Comparison of ENCODE assay signal across 1 cellular context in the genomic region with DNA sequence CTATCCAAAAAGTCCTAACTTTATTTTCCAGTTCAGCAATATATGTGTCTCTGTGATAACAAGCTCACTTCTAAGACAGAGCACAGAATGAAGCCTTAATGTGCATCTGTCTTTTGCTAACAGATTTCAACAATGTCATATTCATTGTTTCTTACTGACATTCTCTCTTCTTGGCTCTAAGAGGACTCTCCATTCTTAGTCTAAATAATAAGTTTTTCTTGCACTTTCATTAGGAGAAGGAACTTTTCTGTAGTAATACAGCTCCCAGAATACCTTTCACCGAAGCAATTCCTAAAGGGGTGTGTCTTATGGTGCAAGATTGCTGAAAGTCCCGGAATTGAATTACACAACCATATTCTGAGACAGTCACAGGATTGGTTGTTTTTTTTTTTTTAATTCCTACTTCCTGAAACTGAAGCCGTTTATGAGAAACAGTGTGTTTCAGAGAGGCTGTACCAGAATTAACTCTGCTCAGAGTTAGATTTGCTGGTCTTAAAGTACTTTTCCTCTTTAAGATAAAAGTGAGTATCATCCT.
A peak's percentile ranks its signal among the peaks of the same experiment; 100 is the strongest.
TF ChIP-seq lines count a peak whose summit lies in the region.

A gene (plus strand): TSS at position 421 of the 535 bp plus-strand sequence.

TF ChIP-seq in K562, 482 proteins besides CTCF, POLR2A, EP300 and RAD21 (continued from another document and continues in another):
- TF ChIP-seq, protein P1, sequence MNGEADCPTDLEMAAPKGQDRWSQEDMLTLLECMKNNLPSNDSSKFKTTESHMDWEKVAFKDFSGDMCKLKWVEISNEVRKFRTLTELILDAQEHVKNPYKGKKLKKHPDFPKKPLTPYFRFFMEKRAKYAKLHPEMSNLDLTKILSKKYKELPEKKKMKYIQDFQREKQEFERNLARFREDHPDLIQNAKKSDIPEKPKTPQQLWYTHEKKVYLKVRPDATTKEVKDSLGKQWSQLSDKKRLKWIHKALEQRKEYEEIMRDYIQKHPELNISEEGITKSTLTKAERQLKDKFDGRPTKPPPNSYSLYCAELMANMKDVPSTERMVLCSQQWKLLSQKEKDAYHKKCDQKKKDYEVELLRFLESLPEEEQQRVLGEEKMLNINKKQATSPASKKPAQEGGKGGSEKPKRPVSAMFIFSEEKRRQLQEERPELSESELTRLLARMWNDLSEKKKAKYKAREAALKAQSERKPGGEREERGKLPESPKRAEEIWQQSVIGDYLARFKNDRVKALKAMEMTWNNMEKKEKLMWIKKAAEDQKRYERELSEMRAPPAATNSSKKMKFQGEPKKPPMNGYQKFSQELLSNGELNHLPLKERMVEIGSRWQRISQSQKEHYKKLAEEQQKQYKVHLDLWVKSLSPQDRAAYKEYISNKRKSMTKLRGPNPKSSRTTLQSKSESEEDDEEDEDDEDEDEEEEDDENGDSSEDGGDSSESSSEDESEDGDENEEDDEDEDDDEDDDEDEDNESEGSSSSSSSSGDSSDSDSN (IDR thresholded peaks at IDR 0.05; ENCODE audit: borderline replicate concordance in 1 of 2, low read depth in 2 of 2, low read length in 2 of 2): 0 out of 4 replicates have a peak, but pooled peaks of 1 of the 2 experiments have one; percentile 35
- TF ChIP-seq, protein P2, sequence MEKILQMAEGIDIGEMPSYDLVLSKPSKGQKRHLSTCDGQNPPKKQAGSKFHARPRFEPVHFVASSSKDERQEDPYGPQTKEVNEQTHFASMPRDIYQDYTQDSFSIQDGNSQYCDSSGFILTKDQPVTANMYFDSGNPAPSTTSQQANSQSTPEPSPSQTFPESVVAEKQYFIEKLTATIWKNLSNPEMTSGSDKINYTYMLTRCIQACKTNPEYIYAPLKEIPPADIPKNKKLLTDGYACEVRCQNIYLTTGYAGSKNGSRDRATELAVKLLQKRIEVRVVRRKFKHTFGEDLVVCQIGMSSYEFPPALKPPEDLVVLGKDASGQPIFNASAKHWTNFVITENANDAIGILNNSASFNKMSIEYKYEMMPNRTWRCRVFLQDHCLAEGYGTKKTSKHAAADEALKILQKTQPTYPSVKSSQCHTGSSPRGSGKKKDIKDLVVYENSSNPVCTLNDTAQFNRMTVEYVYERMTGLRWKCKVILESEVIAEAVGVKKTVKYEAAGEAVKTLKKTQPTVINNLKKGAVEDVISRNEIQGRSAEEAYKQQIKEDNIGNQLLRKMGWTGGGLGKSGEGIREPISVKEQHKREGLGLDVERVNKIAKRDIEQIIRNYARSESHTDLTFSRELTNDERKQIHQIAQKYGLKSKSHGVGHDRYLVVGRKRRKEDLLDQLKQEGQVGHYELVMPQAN (IDR thresholded peaks at IDR 0.05; ENCODE audit: borderline replicate concordance): no peak
- TF ChIP-seq, protein P3, sequence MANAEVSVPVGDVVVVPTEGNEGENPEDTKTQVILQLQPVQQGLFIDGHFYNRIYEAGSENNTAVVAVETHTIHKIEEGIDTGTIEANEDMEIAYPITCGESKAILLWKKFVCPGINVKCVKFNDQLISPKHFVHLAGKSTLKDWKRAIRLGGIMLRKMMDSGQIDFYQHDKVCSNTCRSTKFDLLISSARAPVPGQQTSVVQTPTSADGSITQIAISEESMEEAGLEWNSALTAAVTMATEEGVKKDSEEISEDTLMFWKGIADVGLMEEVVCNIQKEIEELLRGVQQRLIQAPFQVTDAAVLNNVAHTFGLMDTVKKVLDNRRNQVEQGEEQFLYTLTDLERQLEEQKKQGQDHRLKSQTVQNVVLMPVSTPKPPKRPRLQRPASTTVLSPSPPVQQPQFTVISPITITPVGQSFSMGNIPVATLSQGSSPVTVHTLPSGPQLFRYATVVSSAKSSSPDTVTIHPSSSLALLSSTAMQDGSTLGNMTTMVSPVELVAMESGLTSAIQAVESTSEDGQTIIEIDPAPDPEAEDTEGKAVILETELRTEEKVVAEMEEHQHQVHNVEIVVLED (CRISPR knock-in tag; IDR thresholded peaks at IDR 0.05): no peak
- TF ChIP-seq ZNF212 (CRISPR knock-in tag; IDR thresholded peaks at IDR 0.05): no peak
- TF ChIP-seq NBN (IDR thresholded peaks at IDR 0.05; ENCODE audit: low read depth): 0 out of 2 replicates have a peak, but pooled peaks have one; percentile 21
- peak; percentile 30; the same call in 1 of the 2 replicates for TF ChIP-seq PHF8 (IDR thresholded peaks at IDR 0.05; ENCODE audit: borderline replicate concordance, low read length)
- TF ChIP-seq, protein P4, sequence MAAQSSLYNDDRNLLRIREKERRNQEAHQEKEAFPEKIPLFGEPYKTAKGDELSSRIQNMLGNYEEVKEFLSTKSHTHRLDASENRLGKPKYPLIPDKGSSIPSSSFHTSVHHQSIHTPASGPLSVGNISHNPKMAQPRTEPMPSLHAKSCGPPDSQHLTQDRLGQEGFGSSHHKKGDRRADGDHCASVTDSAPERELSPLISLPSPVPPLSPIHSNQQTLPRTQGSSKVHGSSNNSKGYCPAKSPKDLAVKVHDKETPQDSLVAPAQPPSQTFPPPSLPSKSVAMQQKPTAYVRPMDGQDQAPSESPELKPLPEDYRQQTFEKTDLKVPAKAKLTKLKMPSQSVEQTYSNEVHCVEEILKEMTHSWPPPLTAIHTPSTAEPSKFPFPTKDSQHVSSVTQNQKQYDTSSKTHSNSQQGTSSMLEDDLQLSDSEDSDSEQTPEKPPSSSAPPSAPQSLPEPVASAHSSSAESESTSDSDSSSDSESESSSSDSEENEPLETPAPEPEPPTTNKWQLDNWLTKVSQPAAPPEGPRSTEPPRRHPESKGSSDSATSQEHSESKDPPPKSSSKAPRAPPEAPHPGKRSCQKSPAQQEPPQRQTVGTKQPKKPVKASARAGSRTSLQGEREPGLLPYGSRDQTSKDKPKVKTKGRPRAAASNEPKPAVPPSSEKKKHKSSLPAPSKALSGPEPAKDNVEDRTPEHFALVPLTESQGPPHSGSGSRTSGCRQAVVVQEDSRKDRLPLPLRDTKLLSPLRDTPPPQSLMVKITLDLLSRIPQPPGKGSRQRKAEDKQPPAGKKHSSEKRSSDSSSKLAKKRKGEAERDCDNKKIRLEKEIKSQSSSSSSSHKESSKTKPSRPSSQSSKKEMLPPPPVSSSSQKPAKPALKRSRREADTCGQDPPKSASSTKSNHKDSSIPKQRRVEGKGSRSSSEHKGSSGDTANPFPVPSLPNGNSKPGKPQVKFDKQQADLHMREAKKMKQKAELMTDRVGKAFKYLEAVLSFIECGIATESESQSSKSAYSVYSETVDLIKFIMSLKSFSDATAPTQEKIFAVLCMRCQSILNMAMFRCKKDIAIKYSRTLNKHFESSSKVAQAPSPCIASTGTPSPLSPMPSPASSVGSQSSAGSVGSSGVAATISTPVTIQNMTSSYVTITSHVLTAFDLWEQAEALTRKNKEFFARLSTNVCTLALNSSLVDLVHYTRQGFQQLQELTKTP (IDR thresholded peaks at IDR 0.05; ENCODE audit: low read depth in 1 of 2, partially characterized antibody in 2 of 2): peak in 1 of 2 experiments; percentile 54
- TF ChIP-seq ELF2 (CRISPR knock-in tag; IDR thresholded peaks at IDR 0.05): 0 out of 2 replicates have a peak, but pooled peaks have one; percentile 14
- peak; percentile 87 for TF ChIP-seq POLR2H (tag; IDR thresholded peaks at IDR 0.05; ENCODE audit: low read depth)
- no peak for TF ChIP-seq COPS2 (conservative IDR thresholded peaks at IDR 0.05)
- TF ChIP-seq FOSL1 (tag; conservative IDR thresholded peaks at IDR 0.05): no peak
- 0 out of 2 replicates have a peak, but pooled peaks have one; percentile 20 for TF ChIP-seq ZNF24 (IDR thresholded peaks at IDR 0.05)
- 0 out of 2 replicates have a peak, but pooled peaks have one; percentile 27 for TF ChIP-seq MECOM (CRISPR knock-in tag; IDR thresholded peaks at IDR 0.05)
- peak in 1 of 2 experiments; percentile 27; a peak in 1 of 4 replicates for TF ChIP-seq RCOR1 (IDR thresholded peaks at IDR 0.05; ENCODE audit: borderline replicate concordance in 1 of 2, low read depth in 2 of 2, low read length in 2 of 2)
- TF ChIP-seq, protein P5, sequence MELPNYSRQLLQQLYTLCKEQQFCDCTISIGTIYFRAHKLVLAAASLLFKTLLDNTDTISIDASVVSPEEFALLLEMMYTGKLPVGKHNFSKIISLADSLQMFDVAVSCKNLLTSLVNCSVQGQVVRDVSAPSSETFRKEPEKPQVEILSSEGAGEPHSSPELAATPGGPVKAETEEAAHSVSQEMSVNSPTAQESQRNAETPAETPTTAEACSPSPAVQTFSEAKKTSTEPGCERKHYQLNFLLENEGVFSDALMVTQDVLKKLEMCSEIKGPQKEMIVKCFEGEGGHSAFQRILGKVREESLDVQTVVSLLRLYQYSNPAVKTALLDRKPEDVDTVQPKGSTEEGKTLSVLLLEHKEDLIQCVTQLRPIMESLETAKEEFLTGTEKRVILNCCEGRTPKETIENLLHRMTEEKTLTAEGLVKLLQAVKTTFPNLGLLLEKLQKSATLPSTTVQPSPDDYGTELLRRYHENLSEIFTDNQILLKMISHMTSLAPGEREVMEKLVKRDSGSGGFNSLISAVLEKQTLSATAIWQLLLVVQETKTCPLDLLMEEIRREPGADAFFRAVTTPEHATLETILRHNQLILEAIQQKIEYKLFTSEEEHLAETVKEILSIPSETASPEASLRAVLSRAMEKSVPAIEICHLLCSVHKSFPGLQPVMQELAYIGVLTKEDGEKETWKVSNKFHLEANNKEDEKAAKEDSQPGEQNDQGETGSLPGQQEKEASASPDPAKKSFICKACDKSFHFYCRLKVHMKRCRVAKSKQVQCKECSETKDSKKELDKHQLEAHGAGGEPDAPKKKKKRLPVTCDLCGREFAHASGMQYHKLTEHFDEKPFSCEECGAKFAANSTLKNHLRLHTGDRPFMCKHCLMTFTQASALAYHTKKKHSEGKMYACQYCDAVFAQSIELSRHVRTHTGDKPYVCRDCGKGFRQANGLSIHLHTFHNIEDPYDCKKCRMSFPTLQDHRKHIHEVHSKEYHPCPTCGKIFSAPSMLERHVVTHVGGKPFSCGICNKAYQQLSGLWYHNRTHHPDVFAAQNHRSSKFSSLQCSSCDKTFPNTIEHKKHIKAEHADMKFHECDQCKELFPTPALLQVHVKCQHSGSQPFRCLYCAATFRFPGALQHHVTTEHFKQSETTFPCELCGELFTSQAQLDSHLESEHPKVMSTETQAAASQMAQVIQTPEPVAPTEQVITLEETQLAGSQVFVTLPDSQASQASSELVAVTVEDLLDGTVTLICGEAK (IDR thresholded peaks at IDR 0.05): peak; percentile 86
- TF ChIP-seq, protein P5 (CRISPR knock-in tag; IDR thresholded peaks at IDR 0.05): no peak
- no peak for TF ChIP-seq NR2C2 (CRISPR knock-in tag; IDR thresholded peaks at IDR 0.05)
- peak; percentile 69; the same call in 1 of the 2 replicates for TF ChIP-seq NR2C2 (tag; IDR thresholded peaks at IDR 0.05)
- peak; percentile 62 for TF ChIP-seq ATF7 (IDR thresholded peaks at IDR 0.05)
- TF ChIP-seq, protein P6, sequence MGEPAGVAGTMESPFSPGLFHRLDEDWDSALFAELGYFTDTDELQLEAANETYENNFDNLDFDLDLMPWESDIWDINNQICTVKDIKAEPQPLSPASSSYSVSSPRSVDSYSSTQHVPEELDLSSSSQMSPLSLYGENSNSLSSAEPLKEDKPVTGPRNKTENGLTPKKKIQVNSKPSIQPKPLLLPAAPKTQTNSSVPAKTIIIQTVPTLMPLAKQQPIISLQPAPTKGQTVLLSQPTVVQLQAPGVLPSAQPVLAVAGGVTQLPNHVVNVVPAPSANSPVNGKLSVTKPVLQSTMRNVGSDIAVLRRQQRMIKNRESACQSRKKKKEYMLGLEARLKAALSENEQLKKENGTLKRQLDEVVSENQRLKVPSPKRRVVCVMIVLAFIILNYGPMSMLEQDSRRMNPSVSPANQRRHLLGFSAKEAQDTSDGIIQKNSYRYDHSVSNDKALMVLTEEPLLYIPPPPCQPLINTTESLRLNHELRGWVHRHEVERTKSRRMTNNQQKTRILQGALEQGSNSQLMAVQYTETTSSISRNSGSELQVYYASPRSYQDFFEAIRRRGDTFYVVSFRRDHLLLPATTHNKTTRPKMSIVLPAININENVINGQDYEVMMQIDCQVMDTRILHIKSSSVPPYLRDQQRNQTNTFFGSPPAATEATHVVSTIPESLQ (CRISPR knock-in tag; IDR thresholded peaks at IDR 0.05): no peak
- no peak for TF ChIP-seq PRPF4 (IDR thresholded peaks at IDR 0.05; ENCODE audit: insufficient read depth, low read depth, low read length, poor library complexity, severe bottlenecking)
- no peak for TF ChIP-seq NFIC (IDR thresholded peaks at IDR 0.05)
- TF ChIP-seq, protein P7, sequence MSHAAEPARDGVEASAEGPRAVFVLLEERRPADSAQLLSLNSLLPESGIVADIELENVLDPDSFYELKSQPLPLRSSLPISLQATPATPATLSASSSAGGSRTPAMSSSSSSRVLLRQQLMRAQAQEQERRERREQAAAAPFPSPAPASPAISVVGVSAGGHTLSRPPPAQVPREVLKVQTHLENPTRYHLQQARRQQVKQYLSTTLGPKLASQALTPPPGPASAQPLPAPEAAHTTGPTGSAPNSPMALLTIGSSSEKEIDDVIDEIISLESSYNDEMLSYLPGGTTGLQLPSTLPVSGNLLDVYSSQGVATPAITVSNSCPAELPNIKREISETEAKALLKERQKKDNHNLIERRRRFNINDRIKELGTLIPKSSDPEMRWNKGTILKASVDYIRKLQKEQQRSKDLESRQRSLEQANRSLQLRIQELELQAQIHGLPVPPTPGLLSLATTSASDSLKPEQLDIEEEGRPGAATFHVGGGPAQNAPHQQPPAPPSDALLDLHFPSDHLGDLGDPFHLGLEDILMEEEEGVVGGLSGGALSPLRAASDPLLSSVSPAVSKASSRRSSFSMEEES (CRISPR knock-in tag; IDR thresholded peaks at IDR 0.05): no peak
- no peak for TF ChIP-seq DDX20 (tag; IDR thresholded peaks at IDR 0.05; ENCODE audit: low read depth)
- peak; percentile 21; the same call in 1 of the 2 replicates for TF ChIP-seq CXXC5 (CRISPR knock-in tag; IDR thresholded peaks at IDR 0.05)
- TF ChIP-seq FOXM1 (IDR thresholded peaks at IDR 0.05; ENCODE audit: low read depth): peak; percentile 81
- TF ChIP-seq FOXM1 (CRISPR knock-in tag; IDR thresholded peaks at IDR 0.05; ENCODE audit: low read depth): no peak
- TF ChIP-seq ZNF184 (CRISPR knock-in tag; IDR thresholded peaks at IDR 0.05): no peak
- no peak for TF ChIP-seq ZNF75A (CRISPR knock-in tag; IDR thresholded peaks at IDR 0.05)
- 0 out of 2 replicates have a peak, but pooled peaks have one; percentile 26 for TF ChIP-seq DPF2 (IDR thresholded peaks at IDR 0.05)
